ENCODE assay signal across 8 cellular contexts in genomic region chr15:68817304-68818087, GRCh38. TPM values are rescaled to one million over a fixed set of nuclear protein-coding genes. Genes with fewer than 3 reads are reported as not detected.
DNase-seq lines count a peak whose midpoint lies in the region; ATAC-seq, FAIRE-seq and TF ChIP-seq lines count a peak whose summit lies in the region.

No MANE protein-coding gene starts in this region.

- H3K27ac Mint-ChIP-seq in CD8-positive, alpha-beta T cell: peak overlapping the region; percentile 98

- H3K4me1 Mint-ChIP-seq in CD8-positive, alpha-beta T cell (ENCODE audit: low read depth): peaks cover 51% of the 10 kb centered on the region

- no peak for FAIRE-seq in kidney (lab: Jason Lieb, UNC)

- H3K9ac ChIP-seq in kidney (ENCODE audit: low read length in 2 of 2): peak overlapping the region; percentile 90 to 96

- H3K27ac ChIP-seq in CD8-positive, alpha-beta T cell (ENCODE audit: low read depth, low read length): peak overlapping the region; percentile 59
- H3K27ac ChIP-seq in kidney (ENCODE audit: low read depth in 2 of 2, low read length in 2 of 2): peak overlapping the region; percentile 99

- intact Hi-C loops in CD8-positive, alpha-beta T cell (cut with DNase I, micrococcal nuclease): loop anchor here (1.0 to 10.0 kb wide), 8 partner anchors 26 to 1275 kb away; partner anchors contain the start of genes CLN6 (in 1 of the 2), FEM1B (in 1 of the 2), MAP2K5 (in 1 of the 2) and RPLP1 (in 1 of the 2)
- intact Hi-C loops in kidney (cut with DNase I): no loop called here

- peak overlapping the region; percentile 98 for H3K4me3 ChIP-seq in CD8-positive, alpha-beta T cell (ENCODE audit: low read depth, low read length)
- peak overlapping the region; percentile 94 to 96 for H3K4me3 ChIP-seq in cardiac fibroblast (replicated peaks in 1 of 2; ENCODE audit: low read depth in 2 of 2, low read length in 2 of 2)
- H3K4me3 ChIP-seq in kidney (ENCODE audit: low read length in 2 of 2): peak overlapping the region; percentile 88 to 94

- no peaks in the 10 kb centered on the region for H3K27me3 Mint-ChIP-seq in CD8-positive, alpha-beta T cell (ENCODE audit: low read depth)

- POLR2A ChIA-PET in CD8-positive, alpha-beta T cell (lab: Charles Lee): interaction anchor here (0.7 to 4.8 kb wide), 7 partner anchors 9 to 33 kb away, joined by 3 to 38 read pairs (median 4); no protein-coding TSS in a partner anchor

- no peaks in the 10 kb centered on the region for H3K9me3 ChIP-seq in CD8-positive, alpha-beta T cell (ENCODE audit: low read length)
- H3K9me3 ChIP-seq in kidney (ENCODE audit: control insufficient read depth in 1 of 2, low read length in 2 of 2): no peaks in the 10 kb centered on the region

- H3K4me1 ChIP-seq in CD8-positive, alpha-beta T cell (ENCODE audit: insufficient read depth, low read length): peaks cover 44% of the 10 kb centered on the region
- H3K4me1 ChIP-seq in kidney (ENCODE audit: control insufficient read depth in 1 of 2, insufficient read depth in 1 of 2, low read depth in 1 of 2, low read length in 2 of 2): peaks cover 18% of the 10 kb centered on the region in 2 donors

- H3K4me3 Mint-ChIP-seq in CD8-positive, alpha-beta T cell: peak overlapping the region; percentile 95

- no peaks in the 10 kb centered on the region for H3K27me3 ChIP-seq in CD8-positive, alpha-beta T cell (ENCODE audit: insufficient read depth, low read length)

- TF ChIP-seq CTCF in CD8-positive, alpha-beta T cell (IDR thresholded peaks at IDR 0.05): peak; percentile 22
- TF ChIP-seq CTCF in cardiac fibroblast (IDR thresholded peaks at IDR 0.05; ENCODE audit: low read depth, low read length) (no peak), kidney (IDR thresholded peaks at IDR 0.05; ENCODE audit: borderline replicate concordance, extremely low read depth, insufficient read depth) (no peak)

- peak; percentile 45 to 84 (median 72) for DNase-seq in CD8-positive, alpha-beta T cell
- DNase-seq in NCI-H1417 treated with DMSO at 0.1 percent for 48 hours (lab: John Stamatoyannopoulos, UW) (peak; percentile 23), cardiac fibroblast (ENCODE audit: low read depth in 2 of 2) (peak; percentile 67), kidney (peak; percentile 89)
- peak; percentile 57 to 75 (median 70) for DNase-seq in activated CD4-positive, CD25-positive, alpha-beta regulatory T cell (lab: John Stamatoyannopoulos, UW)
- DNase-seq in stimulated activated CD4-positive, alpha-beta T cell treated with anti-CD3 and anti-CD28 coated beads, Interleukin-15, amount 100 ng/mL, for 24 hours: peak; percentile 80

- H3K36me3 ChIP-seq in CD8-positive, alpha-beta T cell (ENCODE audit: insufficient read depth, low read length): no peaks in the 10 kb centered on the region
- no peaks in the 10 kb centered on the region for H3K36me3 ChIP-seq in kidney (ENCODE audit: control insufficient read depth in 1 of 2, insufficient read depth in 2 of 2, low read length in 2 of 2)

- CTCF ChIA-PET in CD8-positive, alpha-beta T cell (lab: Charles Lee): interaction anchor here (1.0 to 2.5 kb wide), 6 partner anchors 11 to 33 kb away, joined by 4 to 16 read pairs (median 8); no protein-coding TSS in a partner anchor

- no peaks in the 10 kb centered on the region for H3K9me3 Mint-ChIP-seq in CD8-positive, alpha-beta T cell

- peaks cover 37% of the 10 kb centered on the region for H3K36me3 Mint-ChIP-seq in CD8-positive, alpha-beta T cell

- peak; percentile 45 for ATAC-seq in CD8-positive, alpha-beta T cell
- ATAC-seq in GM21447 (IDR thresholded peaks at IDR 0.05; ENCODE audit: unreplicated experiment) (peak; percentile 36), HG02840 (IDR thresholded peaks at IDR 0.05; ENCODE audit: low FRiP score, unreplicated experiment) (no peak)

RNA-seq across cellular contexts. Expression of gene ANP32A, which starts 3.2 kb away (rescaled TPM):
- total RNA-seq in CD8-positive, alpha-beta T cell: 10 to 100 TPM; 47.6 to 51.9 TPM
- total RNA-seq in kidney: 113 TPM
- 148 TPM for polyA plus RNA-seq in kidney (ENCODE audit: insufficient read depth, low read depth, low replicate concordance)

Comparison
In these comparisons a context has a peak if more than half of its experiments do, and no peak if none do; other contexts are left out.
1. DNase-seq: peak in every context shown above with its lines; median percentile 89 in kidney; 80 in stimulated activated CD4-positive, alpha-beta T cell treated with anti-CD3 and anti-CD28 coated beads, Interleukin-15, amount 100 ng/mL, for 24 hours; 72 in CD8-positive, alpha-beta T cell; 70 in activated CD4-positive, CD25-positive, alpha-beta regulatory T cell; 67 in cardiac fibroblast; 23 in NCI-H1417 treated with DMSO at 0.1 percent for 48 hours.